ENCODE assay signal across 2 cellular contexts in genomic region chr12:49201595-49202295, GRCh38.
TF ChIP-seq lines count a peak whose summit lies in the region.

No MANE protein-coding gene starts in this region.

TF ChIP-seq in A549, 52 proteins besides CTCF, POLR2A, EP300 and RAD21 (continued from another document):
- no peak for TF ChIP-seq PBX3 (IDR thresholded peaks at IDR 0.05)
- no peak for TF ChIP-seq JUN (IDR thresholded peaks at IDR 0.05)

TF ChIP-seq in HCT116, 20 proteins besides CTCF, POLR2A, EP300 and RAD21 (continued from another document):
- no peak for TF ChIP-seq REST (IDR thresholded peaks at IDR 0.05; ENCODE audit: low read depth)
- TF ChIP-seq TCF7L2 (IDR thresholded peaks at IDR 0.05; ENCODE audit: borderline replicate concordance, extremely low read depth, insufficient read depth, insufficient read length), result no peak
- TF ChIP-seq CBX3 (IDR thresholded peaks at IDR 0.05; ENCODE audit: low read depth), result no peak
- TF ChIP-seq POLR2AphosphoS5 (IDR thresholded peaks at IDR 0.05; ENCODE audit: low read depth, low read length), result no peak
- TF ChIP-seq ATF3 (IDR thresholded peaks at IDR 0.05), result no peak
- TF ChIP-seq SIN3A (IDR thresholded peaks at IDR 0.05; ENCODE audit: low read depth), result no peak
- no peak for TF ChIP-seq MAX (IDR thresholded peaks at IDR 0.05)
